Comparison of ENCODE assay signal across 9 cellular contexts in the genomic region with DNA sequence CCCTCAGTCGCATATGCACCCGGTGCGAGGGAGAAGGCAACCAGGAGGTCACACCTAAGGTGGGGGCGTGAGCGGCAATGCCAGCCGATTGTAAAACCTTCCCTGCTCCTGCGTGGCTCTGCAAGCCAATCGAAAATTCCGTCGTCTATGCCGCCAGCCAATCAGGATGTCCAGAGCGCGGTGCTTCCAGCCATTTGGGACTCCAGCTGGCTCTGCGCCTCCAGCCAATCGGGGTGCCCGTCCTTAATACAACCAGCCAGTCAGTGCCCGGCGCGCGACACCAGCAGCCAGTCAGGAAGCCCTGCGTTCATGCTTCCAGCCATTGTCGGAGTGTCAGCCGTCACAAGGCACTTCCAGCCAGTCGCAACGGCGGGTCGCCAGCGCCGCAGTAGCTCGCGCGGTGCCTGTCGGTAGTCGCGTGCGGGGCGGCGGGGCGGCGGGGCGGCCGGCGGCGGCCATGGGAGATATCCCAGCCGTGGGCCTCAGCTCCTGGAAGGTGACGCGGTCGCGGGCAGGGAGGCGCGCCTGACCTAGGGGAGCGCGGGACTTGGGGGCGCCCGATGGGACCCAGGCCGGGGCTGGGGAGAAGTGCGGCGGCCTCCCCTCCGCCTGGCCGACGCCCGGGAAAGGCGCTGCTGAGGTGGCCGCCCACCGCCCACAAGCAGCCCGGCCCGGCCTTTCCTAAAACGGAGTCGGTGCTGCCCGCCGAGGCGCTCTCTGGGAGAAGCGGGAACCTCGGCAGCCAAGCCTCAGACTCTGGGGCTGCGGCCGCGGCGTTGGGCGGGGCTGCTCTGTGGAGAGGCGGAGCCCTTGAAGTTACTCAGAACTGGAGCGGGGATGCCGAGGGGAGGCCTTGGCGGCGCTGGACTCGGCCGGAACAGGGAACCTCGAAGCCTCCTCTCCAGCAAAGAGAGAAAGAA. TPM values are rescaled to one million over a fixed set of nuclear protein-coding genes. Genes with fewer than 3 reads are reported as not detected.
DNase-seq lines count a peak whose midpoint lies in the region; ATAC-seq and TF ChIP-seq lines count a peak whose summit lies in the region.
"Had no signal": no experiment of that assay in that cellular context is flagged by ENCODE, and none has a peak within 500 bp of the region (broad histone marks: within the 10 kb centered on the region; RNA-seq: fewer than 3 reads in every experiment).

TSS of gene AKR1E2 (plus strand) at position 340 of the 920 bp plus-strand sequence. CDS start at position 458, 118 bp downstream.

- TF ChIP-seq CTCF in AG10803 (conservative IDR thresholded peaks at IDR 0.05; ENCODE audit: low read length) (no peak; the same call in 1 of the 2 replicates), HFF-Myc (IDR thresholded peaks at IDR 0.05; ENCODE audit: low read depth, low read length, missing control alignments) (no peak), mucosa of descending colon (IDR thresholded peaks at IDR 0.05) (no peak)

- no peaks in the 10 kb centered on the region for H3K9me3 Mint-ChIP-seq in activated T-helper 1 cell treated with anti-CD3 and anti-CD28 coated beads, Interleukin-12 subunit alpha, Interleukin-12 subunit beta, Interleukin-2, Interleukin-4 antibody, amounts not matched to agents 30 ng/mL and 10 ng/mL and 1 ng/mL, durations not matched to agents 14 hours and 24 hours and 36 hours

- H3K4me1 Mint-ChIP-seq in activated T-helper 1 cell treated with anti-CD3 and anti-CD28 coated beads, Interleukin-12 subunit alpha, Interleukin-12 subunit beta, Interleukin-2, Interleukin-4 antibody, amounts not matched to agents 30 ng/mL and 10 ng/mL and 1 ng/mL, durations not matched to agents 14 hours and 24 hours and 36 hours (ENCODE audit: low read depth): peaks cover 22% of the 10 kb centered on the region

- peaks cover 45% of the 10 kb centered on the region for H3K27me3 Mint-ChIP-seq in activated T-helper 1 cell treated with anti-CD3 and anti-CD28 coated beads, Interleukin-12 subunit alpha, Interleukin-12 subunit beta, Interleukin-2, Interleukin-4 antibody, amounts not matched to agents 30 ng/mL and 10 ng/mL and 1 ng/mL, durations not matched to agents 14 hours and 24 hours and 36 hours (ENCODE audit: insufficient read depth)

- peak within 1 kb of the TSS; percentile 69 for H3K27ac Mint-ChIP-seq in activated T-helper 1 cell treated with anti-CD3 and anti-CD28 coated beads, Interleukin-12 subunit alpha, Interleukin-12 subunit beta, Interleukin-2, Interleukin-4 antibody, amounts not matched to agents 30 ng/mL and 10 ng/mL and 1 ng/mL, durations not matched to agents 14 hours and 24 hours and 36 hours

- H3K27me3 ChIP-seq in NT2/D1 (ENCODE audit: insufficient read depth, insufficient read length): no peaks in the 10 kb centered on the region
- H3K27me3 ChIP-seq in esophagus (ENCODE audit: control insufficient read depth in 1 of 2, insufficient read depth in 2 of 2, low read length in 2 of 2): no peaks in the 10 kb centered on the region

- peak within 1 kb of the TSS; percentile 64 for H3K4me3 ChIP-seq in AG10803 (ENCODE audit: low read length)
- peak within 1 kb of the TSS; percentile 42 for H3K4me3 ChIP-seq in HFF-Myc (replicated peaks; ENCODE audit: low read depth, low read length)
- H3K4me3 ChIP-seq in NT2/D1 (ENCODE audit: insufficient read length, low read depth): peak within 1 kb of the TSS; percentile 45
- H3K4me3 ChIP-seq in esophagus (ENCODE audit: low read depth in 1 of 2, low read length in 2 of 2): peak within 1 kb of the TSS; percentile 58 to 66
- no peak within 1 kb of the TSS for H3K4me3 ChIP-seq in mucosa of descending colon
- H3K4me3 ChIP-seq: GM12878 had no signal

- H3K27ac ChIP-seq in esophagus (ENCODE audit: low read depth in 2 of 2, low read length in 1 of 2): peak within 1 kb of the TSS; percentile 90 to 95

- ATAC-seq in mucosa of descending colon: peak; percentile 93
- ATAC-seq in HG03469 (IDR thresholded peaks at IDR 0.05; ENCODE audit: unreplicated experiment): no peak
- ATAC-seq: GM12878 had no signal

- H3K4me1 ChIP-seq in NT2/D1 (ENCODE audit: insufficient read depth, insufficient read length) (no peaks in the 10 kb centered on the region), esophagus (ENCODE audit: control insufficient read depth in 2 of 2, insufficient read depth in 2 of 2, low read length in 1 of 2) (peaks cover 0 to 8% of the 10 kb centered on the region in 2 donors), mucosa of descending colon (ENCODE audit: low read depth) (no peaks in the 10 kb centered on the region)

- H3K36me3 ChIP-seq in NT2/D1 (ENCODE audit: insufficient read depth, insufficient read length, low read length): peaks cover 10% of the 10 kb centered on the region
- H3K36me3 ChIP-seq in esophagus (ENCODE audit: control insufficient read depth in 2 of 2, insufficient read depth in 2 of 2, low read length in 1 of 2): no peaks in the 10 kb centered on the region
- H3K36me3 ChIP-seq in mucosa of descending colon (ENCODE audit: low read depth): no peaks in the 10 kb centered on the region

- H3K9me3 ChIP-seq in NT2/D1 (ENCODE audit: insufficient read depth, low read length) (peaks cover 11% of the 10 kb centered on the region), esophagus (ENCODE audit: control insufficient read depth in 2 of 2, insufficient read depth in 1 of 2, low read depth in 1 of 2, low read length in 1 of 2) (peaks cover 0 to 5% of the 10 kb centered on the region in 2 donors), mucosa of descending colon (no peaks in the 10 kb centered on the region)

- H3K36me3 Mint-ChIP-seq in activated T-helper 1 cell treated with anti-CD3 and anti-CD28 coated beads, Interleukin-12 subunit alpha, Interleukin-12 subunit beta, Interleukin-2, Interleukin-4 antibody, amounts not matched to agents 30 ng/mL and 10 ng/mL and 1 ng/mL, durations not matched to agents 14 hours and 24 hours and 36 hours (ENCODE audit: low read depth): peaks cover 7% of the 10 kb centered on the region

- peak within 1 kb of the TSS; percentile 82 for H3K4me3 Mint-ChIP-seq in activated T-helper 1 cell treated with anti-CD3 and anti-CD28 coated beads, Interleukin-12 subunit alpha, Interleukin-12 subunit beta, Interleukin-2, Interleukin-4 antibody, amounts not matched to agents 30 ng/mL and 10 ng/mL and 1 ng/mL, durations not matched to agents 14 hours and 24 hours and 36 hours

- intact Hi-C loops in activated T-helper 1 cell treated with anti-CD3 and anti-CD28 coated beads, Interleukin-12 subunit alpha, Interleukin-12 subunit beta, Interleukin-2, Interleukin-4 antibody, amounts not matched to agents 30 ng/mL and 10 ng/mL and 1 ng/mL, durations not matched to agents 14 hours and 24 hours and 36 hours (cut with micrococcal nuclease): loop anchor here (1.0 to 10.0 kb wide), 4 partner anchors 11 to 1579 kb away; partner anchors contain the start of gene GDI2
- intact Hi-C loops in mucosa of descending colon (cut with DNase I, micrococcal nuclease): no loop called here

- peak within 1 kb of the TSS; percentile 56 for H3K9ac ChIP-seq in NT2/D1 (ENCODE audit: insufficient read length, low read depth)

- peak; percentile 98 for DNase-seq in AG10803 (ENCODE audit: low read depth)
- no peak for DNase-seq in HFF-Myc (ENCODE audit: extremely low read depth, low read depth)
- DNase-seq in NT2/D1 (ENCODE audit: low read depth, low spot score): peak; percentile 70
- DNase-seq in activated T-helper 1 cell treated with anti-CD3 and anti-CD28 coated beads, Interleukin-12 subunit alpha, Interleukin-12 subunit beta, Interleukin-2, Interleukin-4 antibody, amounts not matched to agents 30 ng/mL and 10 ng/mL and 1 ng/mL, durations not matched to agents 14 hours and 24 hours and 36 hours (ENCODE audit: low spot score): peak; percentile 82
- peak; percentile 86 to 91 (median 90) for DNase-seq in mucosa of descending colon
- peak; percentile 13 to 60 for DNase-seq in stimulated activated CD8-positive, alpha-beta memory T cell treated with anti-CD3 and anti-CD28 coated beads, Interleukin-15, amount 100 ng/mL, for 4 hours (ENCODE audit: low read depth in 2 of 2)

- 12 to 16% methylated on average over 84 to 87 of the region's 87 CpGs for WGBS in esophagus, 2 donors

RNA-seq across cellular contexts. Expression of gene AKR1E2, which starts in this region (rescaled TPM):
- 6.2 and 6.6 TPM in 2 replicates for total RNA-seq in activated T-helper 1 cell treated with anti-CD3 and anti-CD28 coated beads, Interleukin-12 subunit alpha, Interleukin-12 subunit beta, Interleukin-2, Interleukin-4 antibody, amounts not matched to agents 30 ng/mL and 10 ng/mL and 1 ng/mL, durations not matched to agents 14 hours and 24 hours and 36 hours
- 1 to 10 TPM; 1.1 TPM for polyA plus RNA-seq in esophagus
- 10 to 100 TPM in 1 of 3 donors, 1 to 10 TPM in 2; 6.7 to 20.4 (median 8.0) TPM for total RNA-seq in mucosa of descending colon
- total RNA-seq: GM12878 had no signal
- polyA plus RNA-seq: GM12878 had no signal
